Comparison of ENCODE assay signal across 20 cellular contexts in the genomic region with DNA sequence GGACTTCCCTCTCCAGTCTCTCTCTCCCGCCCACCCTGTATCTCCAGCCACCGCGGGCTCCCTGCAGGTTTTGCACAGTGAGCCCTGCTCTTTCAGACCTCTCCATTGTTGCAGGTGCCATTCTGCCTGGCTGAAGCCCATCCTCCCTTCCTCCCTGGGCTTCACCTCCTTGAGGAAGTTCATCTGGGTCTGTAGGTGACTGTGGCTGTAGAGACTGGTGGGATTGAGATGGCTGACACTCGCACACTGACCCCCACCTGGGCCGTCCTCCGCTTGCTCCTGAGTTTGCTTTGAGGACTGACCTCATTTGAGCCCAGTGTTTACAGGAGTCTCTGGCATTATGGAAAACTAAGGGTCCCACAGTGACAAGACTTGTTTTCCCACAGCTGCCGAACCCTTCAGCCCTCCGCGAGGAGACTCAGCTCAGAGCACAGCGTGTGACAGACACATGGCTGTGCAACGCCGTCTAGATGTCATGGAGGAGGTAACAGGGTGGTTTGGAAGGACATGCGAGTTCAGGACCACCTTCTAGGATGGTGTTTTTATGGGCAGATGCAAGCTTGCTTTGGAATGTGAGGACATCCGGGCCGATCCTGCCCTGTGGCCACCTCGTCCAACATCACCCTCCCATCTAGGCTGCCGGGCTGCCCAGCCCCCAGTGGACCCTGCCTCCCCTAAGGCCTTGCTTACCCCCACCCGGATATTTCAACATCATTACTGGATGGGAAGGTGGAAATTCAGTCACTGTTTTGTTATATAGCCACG. TPM values are rescaled to one million over a fixed set of nuclear protein-coding genes. Genes with fewer than 3 reads are reported as not detected.
"Had no signal": no experiment of that assay in that cellular context is flagged by ENCODE, and none has a peak within 500 bp of the region (broad histone marks: within the 10 kb centered on the region; RNA-seq: fewer than 3 reads in every experiment).

No MANE protein-coding gene starts in this region.

- H3K79me2 ChIP-seq: parathyroid adenoma had no signal

- H3K9ac ChIP-seq: parathyroid adenoma had no signal

- H3K36me3 ChIP-seq: sigmoid colon had no signal

- H3K4me2 ChIP-seq: smooth muscle cell had no signal

- H3K4me3 ChIP-seq: coronary artery, heart right ventricle, lung, sigmoid colon, smooth muscle cell had no signal

- H3K27ac ChIP-seq: heart right ventricle, parathyroid adenoma, sigmoid colon had no signal

- H2AFZ ChIP-seq: parathyroid adenoma had no signal

- H3K4me3 Mint-ChIP-seq: activated naive CD8-positive, alpha-beta T cell; central memory CD8-positive, alpha-beta T cell; natural killer cell; stimulated activated naive B cell treated with anti-CD40 and anti-IgM and Interleukin-4, amounts not matched to agents 10 μg/mL and 1 μg/mL and 100 μg/mL, for 72 hours; WTC11 had no signal

- H3K9me3 Mint-ChIP-seq: central memory CD8-positive, alpha-beta T cell; natural killer cell; stimulated activated naive B cell treated with anti-CD40 and anti-IgM and Interleukin-4, amounts not matched to agents 10 μg/mL and 1 μg/mL and 100 μg/mL, for 72 hours; WTC11 had no signal

- H3K9me3 ChIP-seq: heart right ventricle, sigmoid colon had no signal

- H3K36me3 Mint-ChIP-seq: activated naive CD8-positive, alpha-beta T cell; natural killer cell; stimulated activated naive B cell treated with anti-CD40 and anti-IgM and Interleukin-4, amounts not matched to agents 10 μg/mL and 1 μg/mL and 100 μg/mL, for 72 hours; WTC11 had no signal

- FAIRE-seq: astrocyte, endometrium, kidney had no signal

- ATAC-seq: heart right ventricle; natural killer cell; stimulated activated naive B cell treated with anti-CD40 and anti-IgM and Interleukin-4, amounts not matched to agents 10 μg/mL and 1 μg/mL and 100 μg/mL, for 72 hours; WTC11 had no signal

- DNase-seq: activated naive CD4-positive, alpha-beta T cell; activated T-cell treated with anti-CD3 and anti-CD28 coated beads, Interleukin-2, amount 50 U/mL, for 1 hour; heart right ventricle; kidney; natural killer cell; sigmoid colon; stimulated activated CD4-positive, alpha-beta T cell treated with anti-CD3 and anti-CD28 coated beads, Interleukin-15, amount 100 ng/mL, for 24 hours; stimulated activated naive B cell treated with anti-CD40 and anti-IgM and Interleukin-4, amounts not matched to agents 10 μg/mL and 1 μg/mL and 100 μg/mL, for 72 hours; T1000 had no signal

- H3K27ac Mint-ChIP-seq: activated naive CD8-positive, alpha-beta T cell; natural killer cell; stimulated activated naive B cell treated with anti-CD40 and anti-IgM and Interleukin-4, amounts not matched to agents 10 μg/mL and 1 μg/mL and 100 μg/mL, for 72 hours; WTC11 had no signal

RNA-seq across cellular contexts. Expression of a gene that starts 9.3 kb away (rescaled TPM):
- total RNA-seq: epithelial cell of proximal tubule; natural killer cell; T-helper 1 cell treated with Interleukin-12 subunit alpha and Interleukin-12 subunit beta and Interleukin-4 antibody, amounts not matched to agents 30 ng/mL and 1 ng/mL, for 36 hours had no signal
